In the genomic region with DNA sequence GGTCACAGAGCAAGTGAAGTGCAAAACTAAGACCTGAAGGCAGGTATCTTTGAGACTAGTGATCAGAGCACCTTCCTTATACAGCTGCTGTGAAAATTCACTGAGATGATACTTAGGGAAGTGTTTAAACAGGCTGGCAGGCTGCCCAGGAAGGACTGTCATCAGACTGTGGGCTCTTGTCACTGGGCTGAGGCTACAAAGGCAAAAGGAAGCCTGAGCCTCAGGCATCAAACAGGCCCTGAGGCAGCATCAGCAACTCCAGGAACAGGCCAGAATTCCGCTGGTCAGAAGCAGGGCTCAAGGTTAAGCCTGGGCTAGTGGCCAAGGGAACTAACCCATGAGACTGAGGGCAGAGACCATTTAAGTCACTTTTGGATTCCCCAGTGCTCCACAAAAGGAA, we compare ENCODE assay signal across 11 cellular contexts. TPM values are rescaled to one million over a fixed set of nuclear protein-coding genes. Genes with fewer than 3 reads are reported as not detected.
DNase-seq lines count a peak whose midpoint lies in the region; ATAC-seq and TF ChIP-seq lines count a peak whose summit lies in the region.
"Had no signal": no experiment of that assay in that cellular context is flagged by ENCODE, and none has a peak within 500 bp of the region (broad histone marks: within the 10 kb centered on the region; RNA-seq: fewer than 3 reads in every experiment).

No MANE protein-coding gene starts in this region.

- no peak overlapping the region for H3K27ac Mint-ChIP-seq in activated CD8-positive, alpha-beta memory T cell treated with anti-CD3 and anti-CD28 coated beads, Interleukin-2, amount 10 ng/mL, durations not matched to agents 7 days and 5 days

- H3K36me3 ChIP-seq in RWPE2 (ENCODE audit: low read depth) (no peaks in the 10 kb centered on the region), vagina (no peaks in the 10 kb centered on the region)
- H3K36me3 ChIP-seq: BLaER1 treated with 17β-estradiol and CSF1 and Interleukin-3, amounts not matched to agents 10 nM and 100 nM had no signal

- no peak overlapping the region for H3K4me3 Mint-ChIP-seq in activated CD8-positive, alpha-beta memory T cell treated with anti-CD3 and anti-CD28 coated beads, Interleukin-2, amount 10 ng/mL, durations not matched to agents 7 days and 5 days
- H3K4me3 Mint-ChIP-seq: nephron had no signal

- no peaks in the 10 kb centered on the region for H3K36me3 Mint-ChIP-seq in activated CD8-positive, alpha-beta memory T cell treated with anti-CD3 and anti-CD28 coated beads, Interleukin-2, amount 10 ng/mL, durations not matched to agents 7 days and 5 days

- TF ChIP-seq CTCF in RWPE2 (IDR thresholded peaks at IDR 0.05; ENCODE audit: poor library complexity, severe bottlenecking) (no peak), vagina (IDR thresholded peaks at IDR 0.05) (no peak)

- peak; percentile 32 for DNase-seq in activated CD8-positive, alpha-beta memory T cell treated with anti-CD3 and anti-CD28 coated beads for 24 hours
- no peak for DNase-seq in activated CD8-positive, alpha-beta memory T cell treated with anti-CD3 and anti-CD28 coated beads, Interleukin-2, amount 10 ng/mL, durations not matched to agents 7 days and 5 days
- DNase-seq in RWPE2 (ENCODE audit: low spot score) (no peak), kidney tubule cell (ENCODE audit: low spot score) (peak; percentile 84), vagina (ENCODE audit: extremely low spot score in 2 of 2) (peak; percentile 72 to 77), NCI-H2227 (lab: John Stamatoyannopoulos, UW; ENCODE audit: unreplicated experiment) (no peak), NCI-H446 (lab: John Stamatoyannopoulos, UW) (no peak)
- DNase-seq: NCI-H1930 had no signal

- TF ChIP-seq POLR2A in vagina (IDR thresholded peaks at IDR 0.05) = no peak

- ATAC-seq in activated CD8-positive, alpha-beta memory T cell treated with anti-CD3 and anti-CD28 coated beads, Interleukin-2, amount 10 ng/mL, durations not matched to agents 7 days and 5 days = no peak
- ATAC-seq in RWPE2 (ENCODE audit: low read depth) = no peak
- ATAC-seq in HG03354 (IDR thresholded peaks at IDR 0.05; ENCODE audit: poor library complexity, severe bottlenecking, unreplicated experiment) = no peak

- no peaks in the 10 kb centered on the region for H3K9me3 Mint-ChIP-seq in activated CD8-positive, alpha-beta memory T cell treated with anti-CD3 and anti-CD28 coated beads, Interleukin-2, amount 10 ng/mL, durations not matched to agents 7 days and 5 days (ENCODE audit: low read depth)

- no peaks in the 10 kb centered on the region for H3K9me3 ChIP-seq in RWPE2 (ENCODE audit: severe bottlenecking)
- H3K9me3 ChIP-seq in vagina = no peaks in the 10 kb centered on the region
- H3K9me3 ChIP-seq: BLaER1 treated with 17β-estradiol and CSF1 and Interleukin-3, amounts not matched to agents 10 nM and 100 nM had no signal

- H3K4me1 ChIP-seq in RWPE2 (ENCODE audit: insufficient read depth, poor library complexity, severe bottlenecking) (peaks cover 14% of the 10 kb centered on the region), vagina (no peaks in the 10 kb centered on the region)

- H3K27me3 ChIP-seq in RWPE2 (ENCODE audit: insufficient read depth, poor library complexity, severe bottlenecking) (no peaks in the 10 kb centered on the region), vagina (no peaks in the 10 kb centered on the region)

- H3K4me1 Mint-ChIP-seq in activated CD8-positive, alpha-beta memory T cell treated with anti-CD3 and anti-CD28 coated beads, Interleukin-2, amount 10 ng/mL, durations not matched to agents 7 days and 5 days = no peaks in the 10 kb centered on the region

- intact Hi-C loops in vagina (cut with DNase I) = no loop called here

- peak overlapping the region; percentile 89 for H3K27ac ChIP-seq in RWPE2 (ENCODE audit: poor library complexity, severe bottlenecking)
- no peak overlapping the region for H3K27ac ChIP-seq in vagina
- H3K27ac ChIP-seq: BLaER1 treated with 17β-estradiol and CSF1 and Interleukin-3, amounts not matched to agents 10 nM and 100 nM had no signal

- no peaks in the 10 kb centered on the region for H3K27me3 Mint-ChIP-seq in activated CD8-positive, alpha-beta memory T cell treated with anti-CD3 and anti-CD28 coated beads, Interleukin-2, amount 10 ng/mL, durations not matched to agents 7 days and 5 days

- CTCF ChIA-PET in activated CD8-positive, alpha-beta memory T cell treated with anti-CD3 and anti-CD28 coated beads, Interleukin-2, amount 10 ng/mL, durations not matched to agents 7 days and 5 days (lab: Charles Lee) = no interaction called here

- no peak overlapping the region for H3K4me3 ChIP-seq in RWPE2 (ENCODE audit: severe bottlenecking)
- no peak overlapping the region for H3K4me3 ChIP-seq in vagina
- H3K4me3 ChIP-seq: BLaER1 treated with 17β-estradiol and CSF1 and Interleukin-3, amounts not matched to agents 10 nM and 100 nM had no signal

RNA-seq across cellular contexts. Expression of gene PJA1, which starts 12.9 kb away (rescaled TPM):
- 10 to 100 TPM; 17.5 to 20.1 TPM for total RNA-seq in activated CD8-positive, alpha-beta memory T cell treated with anti-CD3 and anti-CD28 coated beads, Interleukin-2, amount 10 ng/mL, durations not matched to agents 7 days and 5 days
- 13.0 TPM for total RNA-seq in vagina

Comparison
In these comparisons a context has a peak if more than half of its experiments do, and no peak if none do; other contexts are left out.
1. DNase-seq: peak in activated CD8-positive, alpha-beta memory T cell treated with anti-CD3 and anti-CD28 coated beads for 24 hours (single experiment), kidney tubule cell (single experiment) and vagina (2 of 2); none in activated CD8-positive, alpha-beta memory T cell treated with anti-CD3 and anti-CD28 coated beads, Interleukin-2, amount 10 ng/mL, durations not matched to agents 7 days and 5 days (single experiment), RWPE2 (single experiment), NCI-H2227 (single experiment) and NCI-H446 (0 of 2).